Comparison of ENCODE assay signal across 8 cellular contexts in the genomic region with DNA sequence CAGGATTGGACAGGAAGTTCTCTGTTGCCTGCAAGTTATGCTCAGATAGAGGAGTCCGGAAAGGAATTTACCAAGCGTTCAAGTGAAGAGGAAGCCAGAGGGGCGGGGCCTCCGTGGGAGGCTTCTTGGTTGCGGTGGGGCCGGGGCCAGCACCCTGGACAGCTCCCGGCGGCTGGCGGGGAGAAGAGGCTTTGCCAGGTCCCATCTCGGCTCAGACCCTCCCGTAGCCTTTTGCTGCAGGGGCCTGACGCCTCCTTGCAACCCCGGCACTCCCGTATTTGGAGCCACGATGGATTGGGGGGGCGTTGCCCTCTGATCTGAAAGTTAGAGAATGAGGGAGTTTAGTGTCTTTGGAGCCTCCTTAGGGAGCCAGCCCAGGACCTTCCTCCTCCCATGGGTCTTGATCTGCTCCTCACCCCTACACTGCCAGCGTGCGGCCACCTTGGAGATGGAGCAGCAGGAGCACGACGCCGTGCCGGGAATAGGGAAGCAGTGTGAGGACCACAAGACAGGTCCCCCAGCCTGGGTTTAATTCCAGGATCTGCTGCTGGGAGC. TPM values are rescaled to one million over a fixed set of nuclear protein-coding genes. Genes with fewer than 3 reads are reported as not detected.
DNase-seq lines count a peak whose midpoint lies in the region; FAIRE-seq lines count a peak whose summit lies in the region.

No MANE protein-coding gene starts in this region.

- H3K4me1 ChIP-seq in CD8-positive, alpha-beta memory T cell (ENCODE audit: insufficient read depth, low read length), result no peaks in the 10 kb centered on the region
- H3K4me1 ChIP-seq in GM23248 (ENCODE audit: insufficient read depth) (no peaks in the 10 kb centered on the region), trophoblast cell (ENCODE audit: control insufficient read depth in 1 of 2, insufficient read depth in 2 of 2, low read length in 2 of 2) (peaks cover 5 to 21% of the 10 kb centered on the region in 2 experiments)

- H3K9ac ChIP-seq in GM23248 (no peak overlapping the region), trophoblast cell (ENCODE audit: low read length) (no peak overlapping the region)

- H4K8ac ChIP-seq in trophoblast cell (ENCODE audit: low read depth, low read length), result no peak overlapping the region

- H3K79me2 ChIP-seq in GM23248 (ENCODE audit: insufficient read depth), result no peaks in the 10 kb centered on the region
- H3K79me2 ChIP-seq in trophoblast cell (ENCODE audit: control insufficient read depth, insufficient read depth, low read length, poor library complexity), result no peaks in the 10 kb centered on the region

- no peaks in the 10 kb centered on the region for H3K79me1 ChIP-seq in trophoblast cell (ENCODE audit: low read length)

- H3K18ac ChIP-seq in trophoblast cell (ENCODE audit: low read length), result no peak overlapping the region

- DNase-seq in CD8-positive, alpha-beta memory T cell, result peak; percentile 35 to 75 (median 51)
- DNase-seq in GM23248 (peak; percentile 77), NCI-H69 (lab: John Stamatoyannopoulos, UW) (peak; percentile 24), fibroblast of the conjunctiva (ENCODE audit: low read depth) (peak; percentile 20), trophoblast cell (peak; percentile 62 to 71), urothelium cell line (ENCODE audit: low spot score) (peak; percentile 90), NCI-H524 (lab: John Stamatoyannopoulos, UW) (no peak)
- peak; percentile 74 for DNase-seq in activated T-cell treated with anti-CD3 and anti-CD28 coated beads, Interleukin-2, amount 50 U/mL, for 24 hours

- no peak overlapping the region for H3K4me3 ChIP-seq in CD8-positive, alpha-beta memory T cell (ENCODE audit: low read length)
- H3K4me3 ChIP-seq in GM23248 (no peak overlapping the region), trophoblast cell (ENCODE audit: low read depth, low read length) (no peak overlapping the region)

- no peak overlapping the region for H3K27ac ChIP-seq in CD8-positive, alpha-beta memory T cell (ENCODE audit: low read depth, low read length)
- H3K27ac ChIP-seq in GM23248 (no peak overlapping the region), trophoblast cell (ENCODE audit: low read depth, low read length) (no peak overlapping the region)

- POLR2A ChIA-PET in CD8-positive, alpha-beta memory T cell (lab: Charles Lee), result no interaction called here

- no peak overlapping the region for H3K14ac ChIP-seq in trophoblast cell (ENCODE audit: low read length)

- H3K23ac ChIP-seq in trophoblast cell (ENCODE audit: low read length), result no peak overlapping the region

- H3K4ac ChIP-seq in trophoblast cell (ENCODE audit: low read depth, low read length), result no peak overlapping the region

- H3K9me3 Mint-ChIP-seq in CD8-positive, alpha-beta memory T cell, result peaks cover 0 to 16% (median 6%) of the 10 kb centered on the region in 5 donors
- peaks cover 1% of the 10 kb centered on the region for H3K9me3 Mint-ChIP-seq in activated T-cell treated with anti-CD3 and anti-CD28 coated beads, Interleukin-2, amount 50 U/mL, for 24 hours

- H2AK5ac ChIP-seq in trophoblast cell (ENCODE audit: low read length), result no peak overlapping the region

- no peak overlapping the region for H2BK5ac ChIP-seq in trophoblast cell (ENCODE audit: low read depth, low read length, poor library complexity)

- H3K36me3 ChIP-seq in CD8-positive, alpha-beta memory T cell (ENCODE audit: insufficient read depth, low read length), result no peaks in the 10 kb centered on the region
- H3K36me3 ChIP-seq in GM23248 (ENCODE audit: low read depth), result no peaks in the 10 kb centered on the region
- H3K36me3 ChIP-seq in trophoblast cell (ENCODE audit: control insufficient read depth in 1 of 2, insufficient read depth in 2 of 2, low read length in 2 of 2), result no peaks in the 10 kb centered on the region

- FAIRE-seq in urothelium cell line (lab: Jason Lieb, UNC), result no peak

- no peak overlapping the region for H4K12ac ChIP-seq in trophoblast cell (ENCODE audit: low read depth, low read length)

- 3 to 4% methylated on average over 21 to 22 of the region's 22 CpGs for WGBS in GM23248 (ENCODE audit: low coverage in 1 of 2, low lambda C conversion rate in 2 of 2, missing lambda C conversion rate in 2 of 2), 2 experiments
- WGBS in trophoblast cell (ENCODE audit: extremely low coverage, insufficient coverage, insufficient read length), result no CpG with 5 or more reads among the region's 22 CpGs

- H3K4me2 ChIP-seq in GM23248 (ENCODE audit: unreplicated experiment), result no peak overlapping the region
- no peak overlapping the region for H3K4me2 ChIP-seq in trophoblast cell (ENCODE audit: low read length)

- H2BK12ac ChIP-seq in trophoblast cell (ENCODE audit: low read length), result no peak overlapping the region

- in situ Hi-C loops in GM23248 (cut with MboI), result no loop called here

- no peaks in the 10 kb centered on the region for H4K20me1 ChIP-seq in GM23248 (ENCODE audit: insufficient read depth)

- CTCF ChIA-PET in CD8-positive, alpha-beta memory T cell (lab: Charles Lee), result interaction anchor here (0.9 kb wide), 1 partner anchor 13 kb away, joined by 3 read pairs; no protein-coding TSS in a partner anchor

- H4K91ac ChIP-seq in trophoblast cell (ENCODE audit: low read depth, low read length), result no peak overlapping the region

- peaks cover 6 to 11% (median 9%) of the 10 kb centered on the region in 3 donors for H3K4me1 Mint-ChIP-seq in CD8-positive, alpha-beta memory T cell
- peaks cover 2% of the 10 kb centered on the region for H3K4me1 Mint-ChIP-seq in activated T-cell treated with anti-CD3 and anti-CD28 coated beads, Interleukin-2, amount 50 U/mL, for 24 hours (ENCODE audit: low read depth)

- H3K4me3 Mint-ChIP-seq in CD8-positive, alpha-beta memory T cell, result no peak overlapping the region
- no peak overlapping the region for H3K4me3 Mint-ChIP-seq in activated T-cell treated with anti-CD3 and anti-CD28 coated beads, Interleukin-2, amount 50 U/mL, for 24 hours

- H3K9me3 ChIP-seq in CD8-positive, alpha-beta memory T cell (ENCODE audit: low read length), result no peaks in the 10 kb centered on the region
- H3K9me3 ChIP-seq in GM23248 (ENCODE audit: low read depth) (no peaks in the 10 kb centered on the region), trophoblast cell (ENCODE audit: insufficient read depth, low read depth, low read length) (peaks cover 21% of the 10 kb centered on the region)

- no peaks in the 10 kb centered on the region for H3K9me2 ChIP-seq in GM23248 (ENCODE audit: insufficient read depth)

- peaks cover 35 to 72% of the 10 kb centered on the region in 2 donors for H3K27me3 Mint-ChIP-seq in CD8-positive, alpha-beta memory T cell
- H3K27me3 Mint-ChIP-seq in activated T-cell treated with anti-CD3 and anti-CD28 coated beads, Interleukin-2, amount 50 U/mL, for 24 hours, result peaks cover 85% of the 10 kb centered on the region

- H3F3A ChIP-seq in GM23248 (ENCODE audit: insufficient read depth), result no peaks in the 10 kb centered on the region

- no peak overlapping the region for H3K27ac Mint-ChIP-seq in CD8-positive, alpha-beta memory T cell
- no peak overlapping the region for H3K27ac Mint-ChIP-seq in activated T-cell treated with anti-CD3 and anti-CD28 coated beads, Interleukin-2, amount 50 U/mL, for 24 hours

- H2BK120ac ChIP-seq in trophoblast cell (ENCODE audit: insufficient read depth, low read length, poor library complexity), result no peak overlapping the region

- H2AFZ ChIP-seq in GM23248 (no peak overlapping the region), trophoblast cell (ENCODE audit: insufficient read depth, low read length, poor library complexity) (no peak overlapping the region)

- H3K36me3 Mint-ChIP-seq in CD8-positive, alpha-beta memory T cell, result no peaks in the 10 kb centered on the region
- H3K36me3 Mint-ChIP-seq in activated T-cell treated with anti-CD3 and anti-CD28 coated beads, Interleukin-2, amount 50 U/mL, for 24 hours (ENCODE audit: low read depth), result no peaks in the 10 kb centered on the region

- H3K27me3 ChIP-seq in CD8-positive, alpha-beta memory T cell (ENCODE audit: insufficient read depth, low read length, poor library complexity, severe bottlenecking), result peaks cover 8% of the 10 kb centered on the region
- H3K27me3 ChIP-seq in GM23248 (replicated peaks; ENCODE audit: insufficient read depth), result peaks cover 63% of the 10 kb centered on the region
- H3K27me3 ChIP-seq in trophoblast cell (ENCODE audit: insufficient read depth, low read length), result peaks cover 49% of the 10 kb centered on the region

RNA-seq across cellular contexts. Expression of gene SLC18A3, which starts 3.1 kb away (rescaled TPM):
- total RNA-seq in CD8-positive, alpha-beta memory T cell, result not detected
- not detected for polyA plus RNA-seq in CD8-positive, alpha-beta memory T cell
- total RNA-seq in GM23248 (2014; rRNA removed; shearing (Covaris generic)), result not detected in 2 replicates
- polyA plus RNA-seq in GM23248 (2016; fragmentation: Nextera tagmentation; extraction: Ambion mirVana), result not detected in 2 replicates
- polyA plus RNA-seq in trophoblast cell (2013), result 3.0 and 3.9 TPM in 2 replicates

RNA-seq across cellular contexts. Expression of gene CHAT, which starts 6.8 kb away (rescaled TPM):
- total RNA-seq in CD8-positive, alpha-beta memory T cell, result not detected
- not detected for polyA plus RNA-seq in CD8-positive, alpha-beta memory T cell
- not detected in 2 replicates for total RNA-seq in GM23248 (2014; rRNA removed; shearing (Covaris generic))
- not detected in 2 replicates for polyA plus RNA-seq in GM23248 (2016; fragmentation: Nextera tagmentation; extraction: Ambion mirVana)
- polyA plus RNA-seq in trophoblast cell (2013), result 0.04 and 0.07 TPM in 2 replicates

Comparison
In these comparisons a context has a peak if more than half of its experiments do, and no peak if none do; other contexts are left out.
1. DNase-seq: peak in CD8-positive, alpha-beta memory T cell (5 of 5), GM23248 (single experiment), NCI-H69 (single experiment), activated T-cell treated with anti-CD3 and anti-CD28 coated beads, Interleukin-2, amount 50 U/mL, for 24 hours (single experiment), fibroblast of the conjunctiva (single experiment), trophoblast cell (2 of 2) and urothelium cell line (single experiment); none in NCI-H524 (0 of 2).